In the genomic region with DNA sequence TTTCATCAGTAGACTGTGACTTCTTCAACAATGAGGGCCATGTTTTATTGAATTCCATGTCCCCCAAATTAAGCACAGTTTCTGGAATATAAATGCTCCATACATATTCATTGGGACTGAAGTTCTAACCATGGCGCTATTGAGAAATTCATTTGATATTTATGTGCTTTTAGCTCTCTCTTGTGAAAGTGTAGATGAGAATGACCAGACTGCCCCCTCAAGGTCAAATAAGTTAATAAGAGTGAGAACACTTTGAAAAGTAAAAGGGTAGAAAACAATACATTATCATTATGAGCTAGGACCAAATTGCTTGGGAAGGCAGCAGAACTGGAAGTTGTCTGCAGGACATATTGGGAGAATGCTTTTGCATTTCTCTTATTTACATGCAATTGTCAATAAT, we compare ENCODE assay signal across 15 cellular contexts.
DNase-seq lines count a peak whose midpoint lies in the region; ATAC-seq, FAIRE-seq and TF ChIP-seq lines count a peak whose summit lies in the region.
"Had no signal": no experiment of that assay in that cellular context is flagged by ENCODE, and none has a peak within 500 bp of the region (broad histone marks: within the 10 kb centered on the region; RNA-seq: fewer than 3 reads in every experiment).

No MANE protein-coding gene starts in this region.

- no peaks in the 10 kb centered on the region for H3K9me2 ChIP-seq in HCT116 (ENCODE audit: insufficient read depth)

- H2AFZ ChIP-seq in HCT116 (ENCODE audit: low read depth, low read length, poor library complexity, severe bottlenecking), result peak overlapping the region; percentile 6

- H3K27me3 ChIP-seq in HCT116 (ENCODE audit: insufficient read depth, low read length), result no peaks in the 10 kb centered on the region
- no peaks in the 10 kb centered on the region for H3K27me3 ChIP-seq in gastrocnemius medialis
- H3K27me3 ChIP-seq: adrenal gland, spleen had no signal

- intact Hi-C loops in HCT116 (cut with micrococcal nuclease) (loop anchor here (1.0 to 2.0 kb wide), 2 partner anchors 209 to 552 kb away; no protein-coding TSS in a partner anchor), gastrocnemius medialis (cut with DNase I; ENCODE audit: low total_unique reads) (no loop called here)

- in situ Hi-C loops in gastrocnemius medialis (cut with MboI; ENCODE audit: low sequenced_read_pairs in 4 of 4), result no loop called here

- H3K27ac ChIP-seq in HCT116 (ENCODE audit: low read depth, low read length) (no peak overlapping the region), gastrocnemius medialis (no peak overlapping the region)
- H3K27ac ChIP-seq: adrenal gland, SK-N-MC, spleen had no signal

- H3K27ac Mint-ChIP-seq in WTC11 (no peak overlapping the region), T-cell (no peak overlapping the region)
- H3K27ac Mint-ChIP-seq: activated CD8-positive, alpha-beta T cell treated with anti-CD3 and anti-CD28 coated beads, Interleukin-2, amount 10 ng/mL, durations not matched to agents 7 days and 5 days; stimulated activated effector memory CD8-positive, alpha-beta T cell treated with anti-CD3 and anti-CD28 coated beads, Interleukin-12 subunit alpha, Interleukin-12 subunit beta, amount 100 ng/mL, for 72 hours had no signal

- FAIRE-seq in GM12892 (lab: Jason Lieb, UNC), result no peak

- H3K9me3 ChIP-seq in HCT116 (ENCODE audit: control insufficient read depth in 1 of 2, insufficient read depth in 1 of 2, low read depth in 1 of 2, low read length in 2 of 2) (no peaks in the 10 kb centered on the region), gastrocnemius medialis (no peaks in the 10 kb centered on the region)
- H3K9me3 ChIP-seq: adrenal gland, spleen had no signal

- POLR2A ChIA-PET in HCT116 (lab: Charles Lee) (interaction anchor here (0.9 kb wide), 1 partner anchor 11 kb away, joined by 4 read pairs; no protein-coding TSS in a partner anchor), WTC11 (lab: Charles Lee) (no interaction called here), T-cell (lab: Charles Lee) (no interaction called here)

- H3K36me3 ChIP-seq in HCT116 (ENCODE audit: control insufficient read depth in 1 of 2, insufficient read depth in 2 of 2, low read length in 2 of 2) (no peaks in the 10 kb centered on the region), gastrocnemius medialis (no peaks in the 10 kb centered on the region)
- H3K36me3 ChIP-seq: adrenal gland, spleen had no signal

- TF ChIP-seq RAD21 in HCT116 (IDR thresholded peaks at IDR 0.05; ENCODE audit: low read depth), result peak; percentile 75

- H3K4me3 Mint-ChIP-seq in WTC11, result no peak overlapping the region
- no peak overlapping the region for H3K4me3 Mint-ChIP-seq in T-cell
- H3K4me3 Mint-ChIP-seq: activated CD8-positive, alpha-beta T cell treated with anti-CD3 and anti-CD28 coated beads, Interleukin-2, amount 10 ng/mL, durations not matched to agents 7 days and 5 days; stimulated activated effector memory CD8-positive, alpha-beta T cell treated with anti-CD3 and anti-CD28 coated beads, Interleukin-12 subunit alpha, Interleukin-12 subunit beta, amount 100 ng/mL, for 72 hours had no signal

- ATAC-seq in HCT116 (peak; percentile 60), WTC11 (peak; percentile 44; the same call in 1 of the 2 replicates), gastrocnemius medialis (no peak), T-cell (replicated peaks in 1 of 4) (no peak), GM18870 (IDR thresholded peaks at IDR 0.05; ENCODE audit: unreplicated experiment) (no peak)
- ATAC-seq: activated CD8-positive, alpha-beta T cell treated with anti-CD3 and anti-CD28 coated beads, Interleukin-2, amount 10 ng/mL, durations not matched to agents 7 days and 5 days; stimulated activated effector memory CD8-positive, alpha-beta T cell treated with anti-CD3 and anti-CD28 coated beads, Interleukin-12 subunit alpha, Interleukin-12 subunit beta, amount 100 ng/mL, for 72 hours had no signal

- H3K27me3 Mint-ChIP-seq in WTC11 (ENCODE audit: low read depth) (no peaks in the 10 kb centered on the region), T-cell (peaks cover 12 to 34% of the 10 kb centered on the region in 2 donors)

- CTCF ChIA-PET in HCT116 (lab: Charles Lee), result interaction anchor here (0.7 to 2.1 kb wide), 14 partner anchors 18 to 1032 kb away, joined by 3 to 28 read pairs (median 4); no protein-coding TSS in a partner anchor
- CTCF ChIA-PET in WTC11 (lab: Charles Lee), result interaction anchor here (0.7 to 1.2 kb wide), 6 partner anchors 28 to 554 kb away, joined by 3 to 6 read pairs (median 4); no protein-coding TSS in a partner anchor
- CTCF ChIA-PET in T-cell (lab: Charles Lee), result no interaction called here

- H3K4me2 ChIP-seq in HCT116 (ENCODE audit: low read length), result no peak overlapping the region

- H3K4me1 Mint-ChIP-seq in WTC11 (peaks cover 8% of the 10 kb centered on the region), T-cell (no peaks in the 10 kb centered on the region)
- H3K4me1 Mint-ChIP-seq: stimulated activated effector memory CD8-positive, alpha-beta T cell treated with anti-CD3 and anti-CD28 coated beads, Interleukin-12 subunit alpha, Interleukin-12 subunit beta, amount 100 ng/mL, for 72 hours had no signal

- no peaks in the 10 kb centered on the region for H4K20me1 ChIP-seq in HCT116 (ENCODE audit: insufficient read depth)

- RAD21 ChIA-PET in HCT116 (lab: Charles Lee; ENCODE audit: low non-redundant PET in 1 of 2, low total read pairs in 2 of 2, uncharacterized antibody in 2 of 2, unreplicated experiment in 2 of 2), result interaction anchor here in 1 of 2 experiments (1.5 kb wide), 1 partner anchor 552 kb away, joined by 4 read pairs; no protein-coding TSS in a partner anchor

- TF ChIP-seq CTCF in HCT116 (IDR thresholded peaks at IDR 0.05 in 2 of 3, conservative IDR thresholded peaks at IDR 0.05 in 1 of 3; ENCODE audit: borderline replicate concordance in 1 of 3, insufficient read depth in 1 of 3, low read depth in 2 of 3, low read length in 2 of 3) (peak; percentile 16 to 40 (median 34); a peak in 2 of 6 replicates), WTC11 (IDR thresholded peaks at IDR 0.05) (no peak), gastrocnemius medialis (IDR thresholded peaks at IDR 0.05 in 4 of 5, conservative IDR thresholded peaks at IDR 0.05 in 1 of 5) (no peak)

- H3K36me3 Mint-ChIP-seq in WTC11 (no peaks in the 10 kb centered on the region), T-cell (no peaks in the 10 kb centered on the region)
- H3K36me3 Mint-ChIP-seq: stimulated activated effector memory CD8-positive, alpha-beta T cell treated with anti-CD3 and anti-CD28 coated beads, Interleukin-12 subunit alpha, Interleukin-12 subunit beta, amount 100 ng/mL, for 72 hours had no signal

- no peaks in the 10 kb centered on the region for H3K79me2 ChIP-seq in HCT116 (ENCODE audit: insufficient read depth, low read length)

- no TSS peak for BruUV-seq in HCT116 (replicated peaks; lab: Mats Ljungman, UMichigan)

- H3K4me3 ChIP-seq in HCT116 (replicated peaks in 1 of 2; ENCODE audit: low read depth in 1 of 2, low read length in 2 of 2), result no peak overlapping the region
- no peak overlapping the region for H3K4me3 ChIP-seq in gastrocnemius medialis
- H3K4me3 ChIP-seq: adrenal gland, SK-N-MC, spleen had no signal

- H3K9ac ChIP-seq in HCT116 (ENCODE audit: low read length), result no peak overlapping the region

- no peak for TF ChIP-seq POLR2A in HCT116 (IDR thresholded peaks at IDR 0.05; ENCODE audit: borderline replicate concordance, extremely low read depth, insufficient read depth, insufficient read length)
- TF ChIP-seq POLR2A in gastrocnemius medialis (IDR thresholded peaks at IDR 0.05), result no peak
- TF ChIP-seq POLR2A in GM12892 (IDR thresholded peaks at IDR 0.05; ENCODE audit: low read depth, low read length), result no peak

- DNase-seq in AG08395 (ENCODE audit: low spot score) (peak; percentile 10), HCT116 (ENCODE audit: low read depth, low spot score) (no peak), WTC11 (ENCODE audit: low spot score) (no peak), iPS DF 4.7 (ENCODE audit: extremely low read depth, low spot score) (peak; percentile 9), gastrocnemius medialis (no peak), T-cell (no peak), GM12892 (ENCODE audit: insufficient read length) (no peak)
- DNase-seq: activated CD8-positive, alpha-beta T cell treated with anti-CD3 and anti-CD28 coated beads, Interleukin-2, amount 10 ng/mL, durations not matched to agents 7 days and 5 days; adrenal gland; DMS79 treated with DMSO at 0.1 percent for 48 hours; NCI-H2081; spleen had no signal

- H3K4me1 ChIP-seq in HCT116 (ENCODE audit: control insufficient read depth in 1 of 2, insufficient read depth in 2 of 2, low read length in 2 of 2) (no peaks in the 10 kb centered on the region), gastrocnemius medialis (no peaks in the 10 kb centered on the region)
- H3K4me1 ChIP-seq: adrenal gland, spleen had no signal

- H3K9me3 Mint-ChIP-seq in WTC11, result no peaks in the 10 kb centered on the region
- H3K9me3 Mint-ChIP-seq in T-cell, result peaks cover 0 to 5% (median 0%) of the 10 kb centered on the region in 3 donors
- H3K9me3 Mint-ChIP-seq: stimulated activated effector memory CD8-positive, alpha-beta T cell treated with anti-CD3 and anti-CD28 coated beads, Interleukin-12 subunit alpha, Interleukin-12 subunit beta, amount 100 ng/mL, for 72 hours had no signal

TF ChIP-seq in HCT116, 20 proteins besides CTCF, POLR2A, EP300 and RAD21:
- no peak for TF ChIP-seq CBX3 (IDR thresholded peaks at IDR 0.05; ENCODE audit: low read depth)
- TF ChIP-seq CEBPB (IDR thresholded peaks at IDR 0.05; ENCODE audit: low read depth), result no peak
- TF ChIP-seq ZNF274 (IDR thresholded peaks at IDR 0.05; ENCODE audit: low read depth, low read length), result no peak
- no peak for TF ChIP-seq POLR2AphosphoS5 (IDR thresholded peaks at IDR 0.05; ENCODE audit: low read depth, low read length)
- no peak for TF ChIP-seq FOSL1 (IDR thresholded peaks at IDR 0.05; ENCODE audit: low read depth)
- no peak for TF ChIP-seq SP1 (IDR thresholded peaks at IDR 0.05; ENCODE audit: low read depth)
- TF ChIP-seq SRF (IDR thresholded peaks at IDR 0.05; ENCODE audit: low read depth), result no peak
- no peak for TF ChIP-seq YY1 (IDR thresholded peaks at IDR 0.05; ENCODE audit: extremely low read depth, insufficient replicate concordance, low read depth, low read length)

TF ChIP-seq in WTC11, 78 proteins besides CTCF, POLR2A, EP300 and RAD21:
- TF ChIP-seq ZNF232 (CRISPR knock-in tag; IDR thresholded peaks at IDR 0.05), result no peak
- no peak for TF ChIP-seq ETV6 (CRISPR knock-in tag; IDR thresholded peaks at IDR 0.05)

Comparison
In these comparisons a context has a peak if more than half of its experiments do, and no peak if none do; other contexts are left out.
1. DNase-seq: peak in AG08395 (single experiment) and iPS DF 4.7 (single experiment); none in HCT116 (single experiment), WTC11 (single experiment), gastrocnemius medialis (0 of 2), T-cell (0 of 34) and GM12892 (single experiment).
2. ATAC-seq: peak in HCT116 (single experiment) and WTC11 (single experiment); none in gastrocnemius medialis (0 of 2), T-cell (0 of 4) and GM18870 (single experiment).
3. CTCF ChIP-seq: peak in HCT116 (3 of 3); none in WTC11 (single experiment) and gastrocnemius medialis (0 of 5).
4. CTCF ChIA-PET loops: an anchor here in HCT116 (0.7 to 2.1 kb wide) and WTC11 (0.7 to 1.2 kb wide); none called in T-cell.